Comparison of ENCODE assay signal across 1 cellular context in genomic region chrX:38561126-38561868, GRCh38.
TF ChIP-seq lines count a peak whose summit lies in the region.

TSPAN7 (plus strand) TSS chrX:38561542; CDS start chrX:38561547, 5 bp downstream.

TF ChIP-seq in H1, 55 proteins besides CTCF, POLR2A, EP300 and RAD21 (continued from another document):
- TF ChIP-seq CHD7 (IDR thresholded peaks at IDR 0.05; ENCODE audit: insufficient replicate concordance, low read length) = no peak
- TF ChIP-seq ATF3 (IDR thresholded peaks at IDR 0.05; ENCODE audit: insufficient read depth, low read depth, low read length) = no peak
- TF ChIP-seq KDM1A (IDR thresholded peaks at IDR 0.05; ENCODE audit: borderline replicate concordance, low read length) = no peak
- peak; percentile 54; the same call in 1 of the 2 replicates for TF ChIP-seq E2F6 (IDR thresholded peaks at IDR 0.05)
- TF ChIP-seq NANOG (IDR thresholded peaks at IDR 0.05; ENCODE audit: insufficient read depth, low read depth, low read length, poor library complexity, severe bottlenecking) = no peak
- no peak for TF ChIP-seq EGR1 (IDR thresholded peaks at IDR 0.05; ENCODE audit: borderline replicate concordance, low read depth, low read length)
- no peak for TF ChIP-seq ATF2 (IDR thresholded peaks at IDR 0.05; ENCODE audit: low read length)
- TF ChIP-seq HDAC2 (IDR thresholded peaks at IDR 0.05; ENCODE audit: borderline replicate concordance in 1 of 2, low read depth in 2 of 2, low read length in 2 of 2) = no peak
- TF ChIP-seq CHD1 (IDR thresholded peaks at IDR 0.05; ENCODE audit: low read depth, low read length) = no peak
- TF ChIP-seq SIX5 (IDR thresholded peaks at IDR 0.05; ENCODE audit: low read depth, low read length) = no peak
- peak; percentile 28; the same call in 1 of the 2 replicates for TF ChIP-seq NRF1 (IDR thresholded peaks at IDR 0.05; ENCODE audit: low read depth, low read length)
- TF ChIP-seq SAP30 (IDR thresholded peaks at IDR 0.05; ENCODE audit: insufficient read depth, insufficient replicate concordance, low read length) = no peak
- TF ChIP-seq TAF7 (optimal IDR thresholded peaks at IDR 0.05; ENCODE audit: borderline replicate concordance, low read depth, low read length) = no peak
- no peak for TF ChIP-seq RFX5 (IDR thresholded peaks at IDR 0.05; ENCODE audit: borderline replicate concordance, low read depth, low read length)
- TF ChIP-seq CBX5 (IDR thresholded peaks at IDR 0.05; ENCODE audit: low read depth, low read length) = no peak
- no peak for TF ChIP-seq SIRT6 (IDR thresholded peaks at IDR 0.05; ENCODE audit: low read length)
- no peak for TF ChIP-seq SUZ12 (IDR thresholded peaks at IDR 0.05; ENCODE audit: low read length)
- no peak for TF ChIP-seq FOSL1 (IDR thresholded peaks at IDR 0.05; ENCODE audit: insufficient read depth, low read depth, low read length)
- no peak for TF ChIP-seq CHD2 (IDR thresholded peaks at IDR 0.05; ENCODE audit: low read length)
- no peak for TF ChIP-seq BRCA1 (IDR thresholded peaks at IDR 0.05; ENCODE audit: low read depth, low read length)
- no peak for TF ChIP-seq CREB1 (IDR thresholded peaks at IDR 0.05)
- no peak for TF ChIP-seq SP4 (IDR thresholded peaks at IDR 0.05; ENCODE audit: low read length)
- TF ChIP-seq EZH2 (IDR thresholded peaks at IDR 0.05; ENCODE audit: low read depth, low read length, severe bottlenecking) = no peak
- TF ChIP-seq MAX (IDR thresholded peaks at IDR 0.05) = peak; percentile 46; the same call in 1 of the 2 replicates
- TF ChIP-seq CEBPB (IDR thresholded peaks at IDR 0.05; ENCODE audit: low read depth, low read length) = no peak
- peak; percentile 44 for TF ChIP-seq KDM4A (IDR thresholded peaks at IDR 0.05; ENCODE audit: low read depth, low read length, severe bottlenecking)
- no peak for TF ChIP-seq GABPA (IDR thresholded peaks at IDR 0.05; ENCODE audit: borderline replicate concordance, insufficient read depth, low read length)
- peak; percentile 53 for TF ChIP-seq BACH1 (IDR thresholded peaks at IDR 0.05; ENCODE audit: low read length)
- TF ChIP-seq SIN3A (conservative IDR thresholded peaks at IDR 0.05 in 1 of 2, IDR thresholded peaks at IDR 0.05 in 1 of 2; ENCODE audit: low read depth in 1 of 2, low read length in 2 of 2) = no peak
- no peak for TF ChIP-seq YY1 (IDR thresholded peaks at IDR 0.05; ENCODE audit: low read depth, low read length)
- no peak for TF ChIP-seq RXRA (IDR thresholded peaks at IDR 0.05; ENCODE audit: insufficient read depth, low read depth, low read length)
- no peak for TF ChIP-seq TBP (IDR thresholded peaks at IDR 0.05; ENCODE audit: low read depth, low read length)
- no peak for TF ChIP-seq JUN (IDR thresholded peaks at IDR 0.05; ENCODE audit: low read depth, low read length)
- no peak; the same call in 1 of the 2 replicates for TF ChIP-seq TAF1 (IDR thresholded peaks at IDR 0.05; ENCODE audit: low read depth, low read length)
- no peak for TF ChIP-seq CBX8 (IDR thresholded peaks at IDR 0.05; ENCODE audit: borderline replicate concordance, low read depth, low read length)
- TF ChIP-seq GTF2F1 (IDR thresholded peaks at IDR 0.05; ENCODE audit: borderline replicate concordance, low read depth, low read length) = no peak
- no peak for TF ChIP-seq KDM5A (IDR thresholded peaks at IDR 0.05; ENCODE audit: low read length)
- no peak for TF ChIP-seq TCF12 (IDR thresholded peaks at IDR 0.05; ENCODE audit: low read depth, low read length)
TF ChIP-seq in H1: peak in this region for 5.
